ENCODE assay signal across 20 cellular contexts in the genomic region with DNA sequence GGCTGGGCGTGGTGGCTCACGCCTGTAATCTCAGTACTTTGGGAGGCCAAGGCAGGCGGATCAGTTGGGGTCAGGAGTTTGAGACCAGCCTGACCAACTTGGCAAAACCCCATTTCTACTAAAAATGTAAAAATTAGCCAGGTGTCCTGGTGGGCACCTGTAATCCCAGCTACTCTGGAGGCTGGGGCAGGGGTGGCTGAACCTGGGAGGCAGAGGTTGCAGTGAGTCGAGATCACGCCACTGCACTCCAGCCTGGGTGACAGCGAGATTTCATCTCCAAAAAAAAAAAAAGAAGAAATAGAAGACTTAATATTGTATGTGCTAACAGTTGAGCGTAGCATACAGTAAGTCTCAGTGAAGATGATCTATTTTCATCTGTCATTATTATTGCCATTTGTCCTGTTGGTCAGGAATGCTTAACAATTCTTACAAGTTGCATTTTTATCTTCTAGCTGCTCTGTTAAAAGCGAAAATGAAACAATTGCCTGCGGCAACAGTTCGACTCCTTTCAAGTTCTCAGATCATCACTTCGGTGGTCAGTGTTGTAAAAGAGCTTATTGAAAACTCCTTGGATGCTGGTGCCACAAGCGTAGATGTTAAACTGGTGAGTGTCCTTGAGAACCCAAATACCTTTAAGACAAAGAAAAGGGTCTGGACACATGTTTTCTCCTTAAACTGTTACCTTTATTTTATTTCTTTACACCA. TPM values are rescaled to one million over a fixed set of nuclear protein-coding genes. Genes with fewer than 3 reads are reported as not detected.
DNase-seq lines count a peak whose midpoint lies in the region; ATAC-seq, FAIRE-seq and TF ChIP-seq lines count a peak whose summit lies in the region.
"Had no signal": no experiment of that assay in that cellular context is flagged by ENCODE, and none has a peak within 500 bp of the region (broad histone marks: within the 10 kb centered on the region; RNA-seq: fewer than 3 reads in every experiment).

No MANE protein-coding gene starts in this region.

- peak in 1 of 2 donors; percentile 15 for DNase-seq in activated T-cell treated with anti-CD3 and anti-CD28 coated beads, Interleukin-2, amount 50 U/mL, for 72 hours
- DNase-seq in activated T-cell treated with anti-CD3 and anti-CD28 coated beads for 4 hours (no peak), HFFc6 (no peak), natural killer cell (no peak), caudate nucleus (lab: John Stamatoyannopoulos, UW) (no peak), HTR-8/SVneo (ENCODE audit: insufficient read length, low spot score) (no peak), hepatic stellate cell (ENCODE audit: low spot score) (no peak)
- DNase-seq in activated CD8-positive, alpha-beta T cell treated with anti-CD3 and anti-CD28 coated beads, Interleukin-2, amount 10 ng/mL, durations not matched to agents 7 days and 5 days, result peak; percentile 28
- DNase-seq: activated naive CD4-positive, alpha-beta T cell treated with anti-CD3 and anti-CD28 coated beads, Interleukin-2, amount 50 U/mL, for 16 hours; Karpas-422; left ventricle myocardium inferior; NCI-H146; NCI-H2227 treated with DMSO at 0.1 percent for 48 hours; pancreas; sigmoid colon; stimulated activated CD4-positive, alpha-beta T cell treated with anti-CD3 and anti-CD28 coated beads, Interleukin-1b, Interleukin-23, amount 100 ng/mL, for 48 hours; substantia nigra had no signal

- FAIRE-seq in HTR-8/SVneo (lab: Jason Lieb, UNC), result no peak
- FAIRE-seq: H1 had no signal

- CTCF ChIA-PET in activated CD8-positive, alpha-beta T cell treated with anti-CD3 and anti-CD28 coated beads, Interleukin-2, amount 10 ng/mL, durations not matched to agents 7 days and 5 days (lab: Charles Lee), result no interaction called here

- TF ChIP-seq CTCF in HFFc6 (IDR thresholded peaks at IDR 0.05) (no peak), natural killer cell (IDR thresholded peaks at IDR 0.05) (no peak)

- H3K27me3 Mint-ChIP-seq in activated T-cell treated with anti-CD3 and anti-CD28 coated beads, Interleukin-2, amount 50 U/mL, for 72 hours (ENCODE audit: low read depth), result no peaks in the 10 kb centered on the region
- H3K27me3 Mint-ChIP-seq in HFFc6 (ENCODE audit: insufficient read depth), result no peaks in the 10 kb centered on the region; the same call in 1 of the 2 replicates
- H3K27me3 Mint-ChIP-seq in activated CD8-positive, alpha-beta T cell treated with anti-CD3 and anti-CD28 coated beads, Interleukin-2, amount 10 ng/mL, durations not matched to agents 7 days and 5 days (ENCODE audit: low read depth), result no peaks in the 10 kb centered on the region
- no peaks in the 10 kb centered on the region for H3K27me3 Mint-ChIP-seq in natural killer cell (ENCODE audit: low read depth in 2 of 2)
- H3K27me3 Mint-ChIP-seq: brain had no signal

- POLR2A ChIA-PET in activated CD8-positive, alpha-beta T cell treated with anti-CD3 and anti-CD28 coated beads, Interleukin-2, amount 10 ng/mL, durations not matched to agents 7 days and 5 days (lab: Charles Lee), result interaction anchor here (2.4 kb wide), 1 partner anchor 29 kb away, joined by 6 read pairs; a partner anchor contains a TSS

- peak in 1 of 2 donors; percentile 58 for ATAC-seq in activated T-cell treated with anti-CD3 and anti-CD28 coated beads, Interleukin-2, amount 50 U/mL, for 72 hours (replicated peaks in 1 of 2)
- ATAC-seq in activated CD8-positive, alpha-beta T cell treated with anti-CD3 and anti-CD28 coated beads, Interleukin-2, amount 10 ng/mL, durations not matched to agents 7 days and 5 days, result peak; percentile 49
- peak; percentile 70 to 93 (median 81) for ATAC-seq in natural killer cell
- ATAC-seq: pancreas had no signal

- peak overlapping the region; percentile 93 for H3K27ac Mint-ChIP-seq in activated T-cell treated with anti-CD3 and anti-CD28 coated beads, Interleukin-2, amount 50 U/mL, for 72 hours
- peak overlapping the region; percentile 21; the same call in 1 of the 2 replicates for H3K27ac Mint-ChIP-seq in HFFc6
- peak overlapping the region; percentile 74 for H3K27ac Mint-ChIP-seq in activated CD8-positive, alpha-beta T cell treated with anti-CD3 and anti-CD28 coated beads, Interleukin-2, amount 10 ng/mL, durations not matched to agents 7 days and 5 days
- peak overlapping the region; percentile 91 to 93 for H3K27ac Mint-ChIP-seq in natural killer cell

- H3K4me1 Mint-ChIP-seq in activated T-cell treated with anti-CD3 and anti-CD28 coated beads, Interleukin-2, amount 50 U/mL, for 72 hours (ENCODE audit: low read depth), result peaks cover 20% of the 10 kb centered on the region
- H3K4me1 Mint-ChIP-seq in HFFc6 (ENCODE audit: low read depth) (peaks cover 20% of the 10 kb centered on the region), natural killer cell (peaks cover 20% of the 10 kb centered on the region in 2 donors)
- H3K4me1 Mint-ChIP-seq in activated CD8-positive, alpha-beta T cell treated with anti-CD3 and anti-CD28 coated beads, Interleukin-2, amount 10 ng/mL, durations not matched to agents 7 days and 5 days (ENCODE audit: low read depth), result peaks cover 28% of the 10 kb centered on the region

- intact Hi-C loops in natural killer cell (cut with micrococcal nuclease), result no loop called here

- no peak overlapping the region for H3K27ac ChIP-seq in caudate nucleus (ENCODE audit: low read depth, low read length)
- H3K27ac ChIP-seq: left ventricle myocardium inferior, pancreas, RWPE1, sigmoid colon had no signal

- H3K4me3 Mint-ChIP-seq in activated T-cell treated with anti-CD3 and anti-CD28 coated beads, Interleukin-2, amount 50 U/mL, for 72 hours, result peak overlapping the region in 1 of 2 donors; percentile 73
- peak overlapping the region; percentile 62; the same call in 1 of the 2 replicates for H3K4me3 Mint-ChIP-seq in HFFc6
- peak overlapping the region; percentile 44 for H3K4me3 Mint-ChIP-seq in activated CD8-positive, alpha-beta T cell treated with anti-CD3 and anti-CD28 coated beads, Interleukin-2, amount 10 ng/mL, durations not matched to agents 7 days and 5 days
- H3K4me3 Mint-ChIP-seq in natural killer cell, result peak overlapping the region; percentile 89
- H3K4me3 Mint-ChIP-seq: brain had no signal

- H3K9me3 Mint-ChIP-seq in activated T-cell treated with anti-CD3 and anti-CD28 coated beads, Interleukin-2, amount 50 U/mL, for 72 hours, result no peaks in the 10 kb centered on the region
- H3K9me3 Mint-ChIP-seq in HFFc6 (no peaks in the 10 kb centered on the region), natural killer cell (no peaks in the 10 kb centered on the region)
- no peaks in the 10 kb centered on the region for H3K9me3 Mint-ChIP-seq in activated CD8-positive, alpha-beta T cell treated with anti-CD3 and anti-CD28 coated beads, Interleukin-2, amount 10 ng/mL, durations not matched to agents 7 days and 5 days (ENCODE audit: insufficient read depth)
- H3K9me3 Mint-ChIP-seq: brain had no signal

- peaks cover 9 to 21% of the 10 kb centered on the region in 2 donors for H3K36me3 Mint-ChIP-seq in activated T-cell treated with anti-CD3 and anti-CD28 coated beads, Interleukin-2, amount 50 U/mL, for 72 hours (ENCODE audit: insufficient read depth in 2 of 2)
- H3K36me3 Mint-ChIP-seq in HFFc6 (ENCODE audit: low read depth) (peaks cover 12% of the 10 kb centered on the region), natural killer cell (no peaks in the 10 kb centered on the region)
- H3K36me3 Mint-ChIP-seq in activated CD8-positive, alpha-beta T cell treated with anti-CD3 and anti-CD28 coated beads, Interleukin-2, amount 10 ng/mL, durations not matched to agents 7 days and 5 days (ENCODE audit: low read depth), result peaks cover 42% of the 10 kb centered on the region

RNA-seq across cellular contexts. Expression of a gene that starts 7.2 kb away (rescaled TPM):
- 10 to 100 TPM; 37.9 to 52.7 TPM for total RNA-seq in activated T-cell treated with anti-CD3 and anti-CD28 coated beads, Interleukin-2, amount 50 U/mL, for 72 hours
- total RNA-seq in HFFc6 (2021; fragmentation: NEBNext Ultra II Directional; extraction: Animal tissue kit (Norgen Biotek cat#: 25700)), result 10 to 100 TPM; 18.9 to 22.8 (median 20.5) TPM
- total RNA-seq in activated CD8-positive, alpha-beta T cell treated with anti-CD3 and anti-CD28 coated beads, Interleukin-2, amount 10 ng/mL, durations not matched to agents 7 days and 5 days, result 10 to 100 TPM; 33.7 to 41.7 TPM
- 10 to 100 TPM; 28.9 to 32.3 (median 29.1) TPM for total RNA-seq in natural killer cell

RNA-seq across cellular contexts. Expression of a gene that starts 7.4 kb away (rescaled TPM):
- 100 to 1,000 TPM; 101 to 121 TPM for total RNA-seq in activated T-cell treated with anti-CD3 and anti-CD28 coated beads, Interleukin-2, amount 50 U/mL, for 72 hours
- 10 to 100 TPM; 48.6 to 70.2 (median 60.3) TPM for total RNA-seq in HFFc6 (2021; fragmentation: NEBNext Ultra II Directional; extraction: Animal tissue kit (Norgen Biotek cat#: 25700))
- 10 to 100 TPM; 59.4 to 61.0 TPM for total RNA-seq in activated CD8-positive, alpha-beta T cell treated with anti-CD3 and anti-CD28 coated beads, Interleukin-2, amount 10 ng/mL, durations not matched to agents 7 days and 5 days
- 100 to 1,000 TPM in 2 of 3 donors, 10 to 100 TPM in 1; 83.1 to 103 (median 101) TPM for total RNA-seq in natural killer cell

RNA-seq across cellular contexts. Expression of a gene that starts 28.9 kb away (rescaled TPM):
- 10 to 100 TPM; 10.2 to 10.3 TPM for total RNA-seq in activated T-cell treated with anti-CD3 and anti-CD28 coated beads, Interleukin-2, amount 50 U/mL, for 72 hours
- total RNA-seq in HFFc6 (2021; fragmentation: NEBNext Ultra II Directional; extraction: Animal tissue kit (Norgen Biotek cat#: 25700)), result 1 to 10 TPM; 5.0 to 7.2 (median 7.0) TPM
- 1 to 10 TPM; 8.0 to 8.5 TPM for total RNA-seq in activated CD8-positive, alpha-beta T cell treated with anti-CD3 and anti-CD28 coated beads, Interleukin-2, amount 10 ng/mL, durations not matched to agents 7 days and 5 days
- 10 to 100 TPM in 1 of 3 donors, 1 to 10 TPM in 2; 5.6 to 10.2 (median 8.5) TPM for total RNA-seq in natural killer cell

Comparison
In these comparisons a context has a peak if more than half of its experiments do, and no peak if none do; other contexts are left out.
1. H3K27ac Mint-ChIP-seq: peak in every context shown above with its lines; median percentile 93 in activated T-cell treated with anti-CD3 and anti-CD28 coated beads, Interleukin-2, amount 50 U/mL, for 72 hours; 92 in natural killer cell; 74 in activated CD8-positive, alpha-beta T cell treated with anti-CD3 and anti-CD28 coated beads, Interleukin-2, amount 10 ng/mL, durations not matched to agents 7 days and 5 days; 21 in HFFc6.